8 cellular contexts compared by ENCODE assay signal in the genomic region with DNA sequence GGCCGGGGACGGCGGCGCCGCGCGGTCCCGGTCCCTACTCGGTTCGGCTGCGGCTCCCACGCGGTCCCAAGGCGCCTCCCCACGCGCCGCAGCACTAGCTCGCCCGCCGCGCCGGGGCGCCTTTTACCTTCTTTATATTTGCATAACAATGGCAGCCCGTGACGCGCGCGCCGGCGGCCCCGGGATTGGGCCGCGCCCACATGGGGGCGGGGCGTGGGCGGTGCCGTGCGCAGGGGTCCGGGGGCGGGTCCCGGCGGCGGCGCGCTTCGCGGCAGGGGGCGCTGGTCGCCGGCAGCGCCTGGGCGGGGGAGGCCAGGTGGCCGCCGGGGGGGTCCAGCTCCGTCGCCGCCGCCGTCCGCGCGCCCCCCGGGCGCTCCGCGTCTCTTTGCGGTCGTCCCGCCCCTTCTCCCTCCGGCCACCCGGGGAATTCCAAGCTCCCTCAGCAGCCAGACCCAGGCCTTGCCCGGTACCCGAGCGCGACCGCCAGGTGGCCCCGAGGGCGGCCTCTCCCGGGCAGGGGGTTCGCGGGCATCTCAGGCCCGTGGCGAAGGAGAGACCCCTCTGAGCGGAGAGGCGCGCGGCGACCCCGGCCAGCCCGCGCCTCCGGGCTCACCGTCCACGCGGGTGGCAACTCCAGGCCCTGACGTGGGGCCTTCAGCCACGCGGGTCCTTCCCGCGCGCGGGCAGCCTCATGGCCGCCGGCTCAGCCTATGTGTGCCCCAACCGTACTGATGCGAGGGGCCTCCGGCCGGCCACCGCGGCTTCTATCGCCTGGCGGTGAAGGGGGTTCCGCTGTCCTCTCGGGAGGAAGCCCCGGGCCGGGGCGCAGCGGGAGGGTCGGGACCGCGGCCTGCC. TPM values are rescaled to one million over a fixed set of nuclear protein-coding genes. Genes with fewer than 3 reads are reported as not detected.
DNase-seq lines count a peak whose midpoint lies in the region; ATAC-seq, FAIRE-seq and TF ChIP-seq lines count a peak whose summit lies in the region.

A gene with protein sequence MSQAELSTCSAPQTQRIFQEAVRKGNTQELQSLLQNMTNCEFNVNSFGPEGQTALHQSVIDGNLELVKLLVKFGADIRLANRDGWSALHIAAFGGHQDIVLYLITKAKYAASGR (minus strand): TSS at position 96 of the 855 bp plus-strand sequence. CDS start 343 bp downstream, outside the sequence.

- H3K9ac ChIP-seq in keratinocyte (ENCODE audit: control insufficient read depth, extremely low read depth, insufficient read depth, low read length): peak within 1 kb of the TSS; percentile 83

- DNase-seq in NCI-H1436 (lab: John Stamatoyannopoulos, UW) (peak; percentile 87), NCI-H1436 treated with DMSO at 0.1 percent for 48 hours (lab: John Stamatoyannopoulos, UW) (no peak), NCI-H2171 (lab: John Stamatoyannopoulos, UW) (peak; percentile 95), cardiac fibroblast (ENCODE audit: low read depth in 2 of 2) (peak; percentile 77 to 84), keratinocyte (ENCODE audit: low read depth, low spot score) (no peak)
- peak; percentile 79 to 89 (median 86) for DNase-seq in stimulated activated CD4-positive, alpha-beta T cell treated with anti-CD3 and anti-CD28 coated beads, Interleukin-12 subunit alpha, Interleukin-12 subunit beta, amount 100 ng/mL, for 48 hours (ENCODE audit: low read depth in 2 of 3, low spot score in 1 of 3)

- no peak for FAIRE-seq in keratinocyte (lab: Jason Lieb, UNC)

- peaks cover 23% of the 10 kb centered on the region for H3K4me1 ChIP-seq in keratinocyte (ENCODE audit: control insufficient read depth, extremely low read depth, insufficient read depth, low read length)

- peak within 1 kb of the TSS; percentile 56 for H3K27ac ChIP-seq in keratinocyte (ENCODE audit: control insufficient read depth, insufficient read depth, low read length)

- no peaks in the 10 kb centered on the region for H3K36me3 ChIP-seq in keratinocyte (ENCODE audit: control insufficient read depth in 2 of 2, extremely low read depth in 1 of 2, insufficient read depth in 2 of 2, low read length in 2 of 2)

- H3K4me2 ChIP-seq in keratinocyte (ENCODE audit: control insufficient read depth, extremely low read depth, insufficient read depth, low read depth, low read length): peak within 1 kb of the TSS; percentile 89

- dilution Hi-C loops in keratinocyte (cut with MboI; ENCODE audit: extremely low pct_ligation_motif_present, low sequenced_read_pairs): no loop called here

- peak within 1 kb of the TSS; percentile 50 for H3K4me3 ChIP-seq in WI38 (ENCODE audit: low read depth, low read length)
- peak within 1 kb of the TSS; percentile 41 for H3K4me3 ChIP-seq in cardiac fibroblast (replicated peaks in 1 of 2; ENCODE audit: low read depth in 2 of 2, low read length in 2 of 2)
- peak within 1 kb of the TSS; percentile 35 to 70 (median 59) for H3K4me3 ChIP-seq in keratinocyte (ENCODE audit: control insufficient read depth in 2 of 3, extremely low read depth in 1 of 3, insufficient read depth in 2 of 3, low read depth in 1 of 3, low read length in 3 of 3)

- H3K27me3 ChIP-seq in keratinocyte (ENCODE audit: control insufficient read depth, extremely low read depth, insufficient read depth, low read length): peaks cover 16% of the 10 kb centered on the region

- peak; percentile 74 for ATAC-seq in HG02970 (IDR thresholded peaks at IDR 0.05; ENCODE audit: low FRiP score, unreplicated experiment)

- peak within 1 kb of the TSS; percentile 56 for H2AFZ ChIP-seq in keratinocyte (ENCODE audit: control insufficient read depth, low read length)

- no peaks in the 10 kb centered on the region for H4K20me1 ChIP-seq in keratinocyte (ENCODE audit: control insufficient read depth, extremely low read depth, insufficient read depth, low read length)

- H3K9me3 ChIP-seq in keratinocyte (ENCODE audit: control insufficient read depth, low read depth, low read length): no peaks in the 10 kb centered on the region

- TF ChIP-seq CTCF in WI38 (IDR thresholded peaks at IDR 0.05; ENCODE audit: low read depth, low read length) (peak; percentile 57), cardiac fibroblast (IDR thresholded peaks at IDR 0.05; ENCODE audit: low read depth, low read length) (peak; percentile 61), keratinocyte (optimal IDR thresholded peaks at IDR 0.05 in 1 of 3, IDR thresholded peaks at IDR 0.05 in 1 of 3, conservative IDR thresholded peaks at IDR 0.05 in 1 of 3; ENCODE audit: extremely low read depth in 1 of 3, insufficient read depth in 2 of 3, low read length in 3 of 3) (peak in 1 of 3 experiments; percentile 56)

- no peaks in the 10 kb centered on the region for H3K79me2 ChIP-seq in keratinocyte (ENCODE audit: control insufficient read depth, insufficient read depth, low read length)

- no peaks in the 10 kb centered on the region for H3K9me1 ChIP-seq in keratinocyte (ENCODE audit: control insufficient read depth, extremely low read depth, insufficient read depth, low read length)

RNA-seq across cellular contexts. Expression of the gene that starts here (rescaled TPM):
- 0.43 to 2.4 TPM (median 2.2 TPM) in 3 replicates for polyA plus RNA-seq in keratinocyte
- polyA plus RNA-seq in keratinocyte (2011; ENCODE audit: low read depth): 1.5 TPM
- polyA plus RNA-seq in keratinocyte (2011; cell fraction: cytosol; rRNA removed): 0.95 and 2.5 TPM in 2 replicates
- 11.2 and 13.2 TPM in 2 replicates for polyA plus RNA-seq in keratinocyte (2011; cell fraction: nucleus; rRNA removed)
- 0.61 and 10.6 TPM in 2 replicates for polyA plus RNA-seq in keratinocyte (2012; ENCODE audit: low replicate concordance)
- polyA minus RNA-seq in keratinocyte: 0.73 to 0.83 TPM in 2 of 3 replicates, not detected in the other
- polyA minus RNA-seq in keratinocyte (2011; cell fraction: cytosol; rRNA and poly(A)+ RNA removed): 2.9 TPM
- 10.5 and 14.6 TPM in 2 replicates for polyA minus RNA-seq in keratinocyte (2011; cell fraction: nucleus; rRNA and poly(A)+ RNA removed)

Comparison
In these comparisons a context has a peak if more than half of its experiments do, and no peak if none do; other contexts are left out.
1. DNase-seq: peak in NCI-H1436 (single experiment), NCI-H2171 (single experiment), cardiac fibroblast (2 of 2) and stimulated activated CD4-positive, alpha-beta T cell treated with anti-CD3 and anti-CD28 coated beads, Interleukin-12 subunit alpha, Interleukin-12 subunit beta, amount 100 ng/mL, for 48 hours (3 of 3); none in NCI-H1436 treated with DMSO at 0.1 percent for 48 hours (single experiment) and keratinocyte (single experiment).
2. Peak in every context shown above with its lines, with median percentiles within 50 percentile points of each other: H3K4me3 ChIP-seq.